Comparison of ENCODE assay signal across 2 cellular contexts in genomic region chr7:1019789-1020610, GRCh38.
TF ChIP-seq lines count a peak whose summit lies in the region.

No MANE protein-coding gene starts in this region.

TF ChIP-seq in HCT116, 20 proteins besides CTCF, POLR2A, EP300 and RAD21:
- TF ChIP-seq SP1 (IDR thresholded peaks at IDR 0.05; ENCODE audit: low read depth) (no peak), ZFX (IDR thresholded peaks at IDR 0.05) (no peak), ZBTB33 (IDR thresholded peaks at IDR 0.05; ENCODE audit: extremely low read depth, insufficient replicate concordance, low read length) (no peak), SRF (IDR thresholded peaks at IDR 0.05; ENCODE audit: low read depth) (no peak), EZH2phosphoT487 (IDR thresholded peaks at IDR 0.05; ENCODE audit: borderline replicate concordance) (no peak)

TF ChIP-seq in K562, 482 proteins besides CTCF, POLR2A, EP300 and RAD21:
- TF ChIP-seq ARHGAP35 (IDR thresholded peaks at IDR 0.05; ENCODE audit: partially characterized antibody) (no peak), JUN (IDR thresholded peaks at IDR 0.05; ENCODE audit: borderline replicate concordance, low read depth, low read length) (no peak), JUN (CRISPR knock-in tag; IDR thresholded peaks at IDR 0.05; ENCODE audit: borderline replicate concordance) (no peak), ZNF174 (CRISPR knock-in tag; IDR thresholded peaks at IDR 0.05) (no peak), POLR2G (IDR thresholded peaks at IDR 0.05; ENCODE audit: low read depth, low read length) (peak; percentile 39; the same call in 1 of the 2 replicates), ZNF253 (CRISPR knock-in tag; conservative IDR thresholded peaks at IDR 0.05) (no peak), ZNF699 (CRISPR knock-in tag; IDR thresholded peaks at IDR 0.05; ENCODE audit: insufficient replicate concordance) (no peak), COPS2 (conservative IDR thresholded peaks at IDR 0.05) (no peak), DACH1 (IDR thresholded peaks at IDR 0.05; ENCODE audit: partially characterized antibody) (no peak), RBFOX2 (IDR thresholded peaks at IDR 0.05; ENCODE audit: low read depth, low read length) (0 out of 2 replicates have a peak, but pooled peaks have one; percentile 19), JUNB (CRISPR knock-in tag; conservative IDR thresholded peaks at IDR 0.05) (no peak), RBM14 (IDR thresholded peaks at IDR 0.05; ENCODE audit: borderline replicate concordance, insufficient read depth, low read depth, low read length) (no peak)
- TF ChIP-seq, protein P1, sequence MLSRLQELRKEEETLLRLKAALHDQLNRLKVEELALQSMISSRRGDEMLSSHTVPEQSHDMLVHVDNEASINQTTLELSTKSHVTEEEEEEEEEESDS (CRISPR knock-in tag; IDR thresholded peaks at IDR 0.05) = no peak
